ENCODE assay signal across 19 cellular contexts in the genomic region with DNA sequence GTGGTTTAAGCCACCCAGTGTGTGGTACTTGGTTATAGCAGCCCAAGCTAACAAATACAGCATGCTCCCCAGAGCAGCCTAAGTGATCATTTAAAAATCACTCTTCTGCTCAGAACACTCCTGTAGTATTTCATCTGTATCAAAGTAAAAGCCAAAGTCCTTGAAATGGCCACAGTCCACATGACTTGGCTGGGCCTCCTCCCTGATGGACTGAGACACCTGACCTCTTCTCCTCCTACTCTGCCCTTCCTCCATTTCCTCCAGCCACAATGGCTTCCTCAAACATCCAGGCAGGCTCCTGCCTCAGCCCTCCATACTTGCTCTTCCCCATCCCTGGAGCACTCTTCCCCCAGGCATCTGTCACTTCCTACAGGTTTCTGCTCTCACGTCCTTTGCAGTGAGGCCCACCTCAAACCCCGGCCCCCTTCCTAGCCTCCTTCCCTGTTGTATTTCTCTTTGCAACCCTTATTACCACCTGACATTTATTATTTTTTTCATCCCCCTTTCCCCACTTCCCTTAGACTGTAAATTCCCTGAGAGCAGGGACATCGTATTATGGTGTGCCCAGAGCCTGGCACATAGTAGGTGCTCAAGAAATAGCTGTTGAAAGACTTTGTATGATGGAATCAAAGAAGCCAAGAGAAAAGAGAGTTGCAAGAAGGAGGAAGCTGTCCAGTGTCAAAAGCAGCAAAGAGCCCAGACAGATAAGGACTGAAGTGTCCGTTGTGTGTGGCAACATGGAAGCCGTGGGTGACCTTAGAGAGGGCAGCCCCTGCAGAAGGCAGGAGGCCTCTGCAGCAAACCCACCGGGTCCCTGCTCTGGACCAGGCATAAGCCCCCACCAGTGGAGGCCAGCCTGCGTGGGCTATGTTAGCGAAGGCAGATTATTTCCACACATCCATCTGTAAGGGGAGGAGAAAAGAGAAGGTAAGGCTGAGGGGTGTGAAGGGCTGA.
DNase-seq lines count a peak whose midpoint lies in the region; ATAC-seq, FAIRE-seq and TF ChIP-seq lines count a peak whose summit lies in the region.
"Had no signal": no experiment of that assay in that cellular context is flagged by ENCODE, and none has a peak within 500 bp of the region (broad histone marks: within the 10 kb centered on the region; RNA-seq: fewer than 3 reads in every experiment).

No MANE protein-coding gene starts in this region.

- intact Hi-C loops in Caco-2 (cut with micrococcal nuclease; ENCODE audit: unreplicated experiment): no loop called here

- no peak overlapping the region for H3K4me3 ChIP-seq in Caco-2 (ENCODE audit: low read depth, low read length)
- H3K4me3 ChIP-seq: A549, esophagus muscularis mucosa, sigmoid colon had no signal

- no peak for ATAC-seq in activated T-helper 17 cell treated with anti-CD3 and anti-CD28 coated beads, Interleukin-2, amount 50 U/mL, for 72 hours (replicated peaks)
- ATAC-seq: A549 had no signal

- CTCF ChIA-PET in Caco-2 (lab: Charles Lee): no interaction called here

- POLR2A ChIA-PET in Caco-2 (lab: Charles Lee): no interaction called here

- no peak overlapping the region for H3K4me3 Mint-ChIP-seq in T-helper 2 cell treated with Interferon-gamma antibody and Interleukin-4, amounts not matched to agents 5 μg/mL and 100 μg/mL, for 36 hours
- H3K4me3 Mint-ChIP-seq in activated T-helper 17 cell treated with anti-CD3 and anti-CD28 coated beads, Interleukin-2, amount 50 U/mL, for 72 hours: no peak overlapping the region
- H3K4me3 Mint-ChIP-seq in neural crest cell (no peak overlapping the region), Caco-2 (ENCODE audit: unreplicated experiment) (no peak overlapping the region)

- H3K4me1 ChIP-seq in Caco-2: peaks cover 8% of the 10 kb centered on the region; the same call in 1 of the 2 replicates

- H3K27me3 Mint-ChIP-seq in T-helper 2 cell treated with Interferon-gamma antibody and Interleukin-4, amounts not matched to agents 5 μg/mL and 100 μg/mL, for 36 hours (ENCODE audit: low read depth): no peaks in the 10 kb centered on the region
- no peaks in the 10 kb centered on the region for H3K27me3 Mint-ChIP-seq in activated T-helper 17 cell treated with anti-CD3 and anti-CD28 coated beads, Interleukin-2, amount 50 U/mL, for 72 hours
- H3K27me3 Mint-ChIP-seq in neural crest cell (ENCODE audit: low read depth) (no peaks in the 10 kb centered on the region), Caco-2 (ENCODE audit: insufficient read depth, unreplicated experiment) (peaks cover 3% of the 10 kb centered on the region)

- FAIRE-seq in GM12892 (lab: Jason Lieb, UNC): no peak
- FAIRE-seq: A549, H54, islet of Langerhans had no signal

- no peak for TF ChIP-seq POLR2A in GM12892 (IDR thresholded peaks at IDR 0.05; ENCODE audit: low read depth, low read length)

- TF ChIP-seq CTCF in neural crest cell (conservative IDR thresholded peaks at IDR 0.05): no peak
- no peak for TF ChIP-seq CTCF in Caco-2 (IDR thresholded peaks at IDR 0.05; ENCODE audit: insufficient read depth in 1 of 2, low read depth in 1 of 2, low read length in 1 of 2, severe bottlenecking in 1 of 2, unreplicated experiment in 1 of 2)

- H3K4me1 Mint-ChIP-seq in T-helper 2 cell treated with Interferon-gamma antibody and Interleukin-4, amounts not matched to agents 5 μg/mL and 100 μg/mL, for 36 hours (ENCODE audit: low read depth): peaks cover 49% of the 10 kb centered on the region
- H3K4me1 Mint-ChIP-seq in activated T-helper 17 cell treated with anti-CD3 and anti-CD28 coated beads, Interleukin-2, amount 50 U/mL, for 72 hours: peaks cover 44% of the 10 kb centered on the region
- H3K4me1 Mint-ChIP-seq in neural crest cell: peaks cover 12% of the 10 kb centered on the region
- no peaks in the 10 kb centered on the region for H3K4me1 Mint-ChIP-seq in Caco-2 (ENCODE audit: low read depth, unreplicated experiment)

- no peak for DNase-seq in T-helper 2 cell treated with Interferon-gamma antibody and Interleukin-4, amounts not matched to agents 5 μg/mL and 100 μg/mL, for 36 hours (ENCODE audit: low spot score)
- DNase-seq in T-helper 2 cell (no peak), DMS79 treated with DMSO at 0.1 percent for 48 hours (lab: John Stamatoyannopoulos, UW) (peak; percentile 43), neural crest cell (ENCODE audit: low read depth, low spot score) (no peak), Caco-2 (no peak), GM12892 (ENCODE audit: insufficient read length) (no peak)
- DNase-seq in stimulated activated CD4-positive, alpha-beta T cell treated with anti-CD3 and anti-CD28 coated beads, Interleukin-4, amount 100 ng/mL, for 4 hours: no peak
- DNase-seq: activated CD4-positive, CD25-positive, alpha-beta regulatory T cell treated with anti-CD3 and anti-CD28 coated beads, Interleukin-2, amount 50 U/mL, for 72 hours; cortex of kidney; NCI-H774; sigmoid colon; stimulated activated CD4-positive, alpha-beta T cell treated with anti-CD3 and anti-CD28 coated beads, Interleukin-2, amount 100 ng/mL, for 48 hours; SW 1271; trophoblast cell had no signal

- no peaks in the 10 kb centered on the region for H3K9me3 Mint-ChIP-seq in T-helper 2 cell treated with Interferon-gamma antibody and Interleukin-4, amounts not matched to agents 5 μg/mL and 100 μg/mL, for 36 hours
- H3K9me3 Mint-ChIP-seq in activated T-helper 17 cell treated with anti-CD3 and anti-CD28 coated beads, Interleukin-2, amount 50 U/mL, for 72 hours: no peaks in the 10 kb centered on the region
- H3K9me3 Mint-ChIP-seq in neural crest cell: no peaks in the 10 kb centered on the region
- H3K9me3 Mint-ChIP-seq in Caco-2 (ENCODE audit: unreplicated experiment): no peaks in the 10 kb centered on the region

- H3K36me3 Mint-ChIP-seq in T-helper 2 cell treated with Interferon-gamma antibody and Interleukin-4, amounts not matched to agents 5 μg/mL and 100 μg/mL, for 36 hours (ENCODE audit: low read depth): peaks cover 28% of the 10 kb centered on the region
- H3K36me3 Mint-ChIP-seq in activated T-helper 17 cell treated with anti-CD3 and anti-CD28 coated beads, Interleukin-2, amount 50 U/mL, for 72 hours (ENCODE audit: low read depth): peaks cover 21% of the 10 kb centered on the region
- peaks cover 7% of the 10 kb centered on the region for H3K36me3 Mint-ChIP-seq in neural crest cell (ENCODE audit: low read depth)
- H3K36me3 Mint-ChIP-seq in Caco-2 (ENCODE audit: insufficient read depth, unreplicated experiment): no peaks in the 10 kb centered on the region

- no peaks in the 10 kb centered on the region for H3K9me3 ChIP-seq in Caco-2
- H3K9me3 ChIP-seq: A549, esophagus muscularis mucosa, sigmoid colon had no signal

- BruUV-seq in Caco-2 (replicated peaks; lab: Mats Ljungman, UMichigan): no TSS peak

- no peaks in the 10 kb centered on the region for H3K27me3 ChIP-seq in Caco-2 (replicated peaks; ENCODE audit: control insufficient read depth, insufficient read depth, low read length)
- H3K27me3 ChIP-seq: esophagus muscularis mucosa, sigmoid colon had no signal

- H3K36me3 ChIP-seq in Caco-2 (ENCODE audit: control insufficient read depth, insufficient read depth, low read length): no peaks in the 10 kb centered on the region

- H3K27ac Mint-ChIP-seq in T-helper 2 cell treated with Interferon-gamma antibody and Interleukin-4, amounts not matched to agents 5 μg/mL and 100 μg/mL, for 36 hours: peak overlapping the region; percentile 41
- peak overlapping the region; percentile 13 for H3K27ac Mint-ChIP-seq in activated T-helper 17 cell treated with anti-CD3 and anti-CD28 coated beads, Interleukin-2, amount 50 U/mL, for 72 hours
- peak overlapping the region; percentile 24 for H3K27ac Mint-ChIP-seq in neural crest cell (ENCODE audit: unreplicated experiment)
- no peak overlapping the region for H3K27ac Mint-ChIP-seq in Caco-2 (ENCODE audit: unreplicated experiment)
